In genomic region chr3:36380171-36381031, GRCh38 we compare ENCODE assay signal across 8 cellular contexts. TPM values are rescaled to one million over a fixed set of nuclear protein-coding genes. Genes with fewer than 3 reads are reported as not detected.
DNase-seq lines count a peak whose midpoint lies in the region; ATAC-seq and TF ChIP-seq lines count a peak whose summit lies in the region.

Gene STAC, plus strand, starts transcription at chr3:36380504. Its CDS starts 140 bp downstream, at chr3:36380644.

- no peaks in the 10 kb centered on the region for H3K36me3 ChIP-seq in cardiac muscle cell

- H3K27me3 ChIP-seq in cardiac muscle cell: no peaks in the 10 kb centered on the region

- peaks cover 32% of the 10 kb centered on the region for H3K27me3 Mint-ChIP-seq in WTC11 (ENCODE audit: low read depth)
- H3K27me3 Mint-ChIP-seq in progenitor cell of endocrine pancreas: peaks cover 45% of the 10 kb centered on the region

- CTCF ChIA-PET in WTC11 (lab: Charles Lee): interaction anchor here (1.0 to 1.3 kb wide), 4 partner anchors 11 to 320 kb away, joined by 3 to 4 read pairs (median 4); no protein-coding TSS in a partner anchor

- no peak for TF ChIP-seq CTCF in WTC11 (IDR thresholded peaks at IDR 0.05)
- no peak for TF ChIP-seq CTCF in cardiac muscle cell (IDR thresholded peaks at IDR 0.05; ENCODE audit: low read depth, low read length)
- TF ChIP-seq CTCF in progenitor cell of endocrine pancreas (IDR thresholded peaks at IDR 0.05; ENCODE audit: unreplicated experiment): no peak

- POLR2A ChIA-PET in WTC11 (lab: Charles Lee): interaction anchor here (0.6 to 2.1 kb wide), 2 partner anchors 17 to 115 kb away, joined by 4 to 7 read pairs; no protein-coding TSS in a partner anchor

- no peaks in the 10 kb centered on the region for H3K9me3 Mint-ChIP-seq in WTC11
- no peaks in the 10 kb centered on the region for H3K9me3 Mint-ChIP-seq in progenitor cell of endocrine pancreas (ENCODE audit: low read depth)

- H3K4me1 ChIP-seq in cardiac muscle cell (ENCODE audit: low read depth): peaks cover 11% of the 10 kb centered on the region

- DNase-seq in D341Med (ENCODE audit: low spot score) (peak; percentile 59), HT1080 (ENCODE audit: low read depth) (peak; percentile 70), WTC11 (ENCODE audit: low spot score) (peak; percentile 63), cardiac muscle cell (ENCODE audit: low read depth in 1 of 2, low spot score in 1 of 2) (peak; percentile 12 to 58), progenitor cell of endocrine pancreas (ENCODE audit: low spot score, unreplicated experiment) (peak; percentile 40), amniotic stem cell (lab: John Stamatoyannopoulos, UW) (no peak), SHP77 (lab: John Stamatoyannopoulos, UW) (no peak)

- H3K27ac Mint-ChIP-seq in WTC11 (no peak within 1 kb of the TSS), progenitor cell of endocrine pancreas (no peak within 1 kb of the TSS)

- no peak within 1 kb of the TSS for H3K27ac ChIP-seq in cardiac muscle cell

- H3K4me3 Mint-ChIP-seq in WTC11 (peak within 1 kb of the TSS; percentile 91), progenitor cell of endocrine pancreas (ENCODE audit: low read depth) (peak within 1 kb of the TSS; percentile 74)

- H3K4me3 ChIP-seq in cardiac muscle cell: peak within 1 kb of the TSS; percentile 68

- ATAC-seq in WTC11 (peak; percentile 82), GM21717 (IDR thresholded peaks at IDR 0.05; ENCODE audit: unreplicated experiment) (no peak)

- H3K4me1 Mint-ChIP-seq in WTC11: peaks cover 28% of the 10 kb centered on the region
- peaks cover 7% of the 10 kb centered on the region for H3K4me1 Mint-ChIP-seq in progenitor cell of endocrine pancreas (ENCODE audit: low read depth)

- no peaks in the 10 kb centered on the region for H3K9me3 ChIP-seq in cardiac muscle cell (ENCODE audit: low read depth)

- H3K36me3 Mint-ChIP-seq in WTC11 (no peaks in the 10 kb centered on the region; the same call in 1 of the 2 replicates), progenitor cell of endocrine pancreas (ENCODE audit: insufficient read depth) (no peaks in the 10 kb centered on the region)

TF ChIP-seq in WTC11, 78 proteins besides CTCF, POLR2A, EP300 and RAD21 (continues in another document):
- TF ChIP-seq STAT6 (CRISPR knock-in tag; conservative IDR thresholded peaks at IDR 0.05; ENCODE audit: low read depth): 0 out of 2 replicates have a peak, but pooled peaks have one; percentile 39
- no peak; the same call in none of the 2 replicates for TF ChIP-seq KAT7 (CRISPR knock-in tag; IDR thresholded peaks at IDR 0.05; ENCODE audit: borderline replicate concordance)
- TF ChIP-seq SOX15 (CRISPR knock-in tag; IDR thresholded peaks at IDR 0.05): no peak
- peak; percentile 59 for TF ChIP-seq E2F5 (CRISPR knock-in tag; IDR thresholded peaks at IDR 0.05)
- TF ChIP-seq TCF7 (CRISPR knock-in tag; IDR thresholded peaks at IDR 0.05; ENCODE audit: low read depth): no peak
- peak; percentile 16; the same call in 1 of the 2 replicates for TF ChIP-seq ZNF281 (CRISPR knock-in tag; IDR thresholded peaks at IDR 0.05)
- 0 out of 2 replicates have a peak, but pooled peaks have one; percentile 38 for TF ChIP-seq SP1 (CRISPR knock-in tag; conservative IDR thresholded peaks at IDR 0.05)
- TF ChIP-seq ETV6 (CRISPR knock-in tag; IDR thresholded peaks at IDR 0.05): peak; percentile 50; the same call in 1 of the 2 replicates
- TF ChIP-seq ZNF317 (CRISPR knock-in tag; IDR thresholded peaks at IDR 0.05; ENCODE audit: borderline replicate concordance, low read depth): 0 out of 2 replicates have a peak, but pooled peaks have one; percentile 21
- no peak for TF ChIP-seq TEAD1 (CRISPR knock-in tag; IDR thresholded peaks at IDR 0.05)
- no peak for TF ChIP-seq IRF1 (CRISPR knock-in tag; IDR thresholded peaks at IDR 0.05)
- TF ChIP-seq E2F1 (CRISPR knock-in tag; IDR thresholded peaks at IDR 0.05): 0 out of 2 replicates have a peak, but pooled peaks have one; percentile 54
- no peak for TF ChIP-seq NFYB (CRISPR knock-in tag; conservative IDR thresholded peaks at IDR 0.05; ENCODE audit: low read depth)

RNA-seq across cellular contexts. Expression of gene STAC, which starts in this region (rescaled TPM):
- total RNA-seq in HT1080 (2014; rRNA removed; shearing (Covaris generic)): 23.3 and 28.3 TPM in 2 replicates
- polyA plus RNA-seq in HT1080 (2015; cell fraction: cytosol; rRNA removed): 12.6 and 13.8 TPM in 2 replicates
- polyA plus RNA-seq in HT1080 (2015; cell fraction: nucleus; rRNA removed): 7.4 and 14.3 TPM in 2 replicates
- total RNA-seq in WTC11 (2021) (5.5 to 6.4 TPM (median 5.6 TPM) in 3 replicates), cardiac muscle cell (16.6 and 24.9 TPM in 2 replicates), progenitor cell of endocrine pancreas (1.2 and 1.6 TPM in 2 replicates)
- 12.2 and 16.4 TPM in 2 replicates for polyA plus RNA-seq in cardiac muscle cell

Comparison
In these comparisons a context has a peak if more than half of its experiments do, and no peak if none do; other contexts are left out.
1. DNase-seq: peak in D341Med (single experiment), HT1080 (single experiment), WTC11 (single experiment), cardiac muscle cell (2 of 2) and progenitor cell of endocrine pancreas (single experiment); none in amniotic stem cell (single experiment) and SHP77 (0 of 2).